1 cellular context compared by ENCODE assay signal in the genomic region with DNA sequence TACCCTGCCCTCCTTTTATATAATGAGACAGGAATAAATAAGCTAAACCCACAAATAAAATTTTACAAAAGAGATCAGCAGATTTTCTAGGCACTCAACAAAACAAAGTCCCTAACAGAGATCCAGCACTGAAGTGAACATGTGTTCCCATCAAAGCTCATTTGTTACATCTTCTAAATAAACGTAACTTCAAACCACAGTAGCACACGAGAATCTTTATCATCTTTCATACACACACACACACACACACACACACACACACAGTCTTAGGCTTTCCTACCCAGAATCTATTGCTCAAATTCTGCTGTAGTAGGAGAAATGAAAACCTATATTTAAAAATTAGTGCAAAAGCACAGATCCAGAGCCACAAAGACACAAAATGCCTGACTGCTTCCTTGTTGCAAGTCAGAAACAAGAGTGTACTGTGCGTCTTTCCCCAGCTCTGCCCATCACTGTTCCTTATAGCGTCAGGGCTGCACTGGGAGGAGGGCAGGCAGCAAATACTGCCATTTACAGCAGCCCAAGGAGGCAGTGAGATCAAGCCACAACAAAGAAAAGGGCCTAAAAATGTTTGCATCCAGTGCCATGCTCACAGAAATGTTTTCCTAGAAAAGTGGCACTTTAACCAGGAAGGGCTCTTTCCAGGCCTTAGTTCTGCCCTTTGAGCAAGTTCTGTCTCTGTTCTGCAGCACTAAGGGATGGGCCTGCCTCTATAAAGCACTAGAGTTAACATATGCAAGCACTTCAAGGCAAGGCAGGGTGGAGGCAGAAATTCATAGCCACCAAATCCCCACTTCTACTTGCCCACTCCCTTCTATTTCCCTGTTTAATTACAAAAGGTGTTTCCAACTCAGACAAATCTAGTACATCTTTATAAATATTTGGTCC.
TF ChIP-seq lines count a peak whose summit lies in the region.

No MANE protein-coding gene starts in this region.

TF ChIP-seq in IMR-90, 13 proteins besides CTCF, POLR2A, EP300 and RAD21:
- TF ChIP-seq FOS (IDR thresholded peaks at IDR 0.05; ENCODE audit: low read depth, low read length) (no peak), BHLHE40 (IDR thresholded peaks at IDR 0.05; ENCODE audit: low read depth, low read length) (no peak), RFX5 (IDR thresholded peaks at IDR 0.05; ENCODE audit: low read depth, low read length) (no peak), MAFK (IDR thresholded peaks at IDR 0.05; ENCODE audit: low read depth, low read length) (no peak), ELK1 (IDR thresholded peaks at IDR 0.05; ENCODE audit: borderline replicate concordance, low read depth, low read length) (no peak), CHD1 (IDR thresholded peaks at IDR 0.05; ENCODE audit: low read depth, low read length) (no peak), NFE2L2 (IDR thresholded peaks at IDR 0.05; ENCODE audit: low read depth, low read length) (no peak), CEBPB (IDR thresholded peaks at IDR 0.05; ENCODE audit: low read depth, low read length) (no peak), SMC3 (IDR thresholded peaks at IDR 0.05; ENCODE audit: low read depth, low read length) (no peak), MXI1 (IDR thresholded peaks at IDR 0.05; ENCODE audit: borderline replicate concordance, low read depth, low read length) (no peak), RCOR1 (IDR thresholded peaks at IDR 0.05; ENCODE audit: insufficient replicate concordance, low read length) (no peak), MAZ (IDR thresholded peaks at IDR 0.05; ENCODE audit: borderline replicate concordance, low read depth, low read length) (no peak)
- TF ChIP-seq, protein P1, sequence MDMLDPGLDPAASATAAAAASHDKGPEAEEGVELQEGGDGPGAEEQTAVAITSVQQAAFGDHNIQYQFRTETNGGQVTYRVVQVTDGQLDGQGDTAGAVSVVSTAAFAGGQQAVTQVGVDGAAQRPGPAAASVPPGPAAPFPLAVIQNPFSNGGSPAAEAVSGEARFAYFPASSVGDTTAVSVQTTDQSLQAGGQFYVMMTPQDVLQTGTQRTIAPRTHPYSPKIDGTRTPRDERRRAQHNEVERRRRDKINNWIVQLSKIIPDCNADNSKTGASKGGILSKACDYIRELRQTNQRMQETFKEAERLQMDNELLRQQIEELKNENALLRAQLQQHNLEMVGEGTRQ (IDR thresholded peaks at IDR 0.05; ENCODE audit: low read depth, low read length): no peak
